1 cellular context compared by ENCODE assay signal in genomic region chr14:29353473-29353872, GRCh38.
TF ChIP-seq lines count a peak whose summit lies in the region.

No MANE protein-coding gene starts in this region.

TF ChIP-seq in HepG2, 621 proteins besides CTCF, POLR2A, EP300 and RAD21 (continued from another document):
- TF ChIP-seq, protein P1, sequence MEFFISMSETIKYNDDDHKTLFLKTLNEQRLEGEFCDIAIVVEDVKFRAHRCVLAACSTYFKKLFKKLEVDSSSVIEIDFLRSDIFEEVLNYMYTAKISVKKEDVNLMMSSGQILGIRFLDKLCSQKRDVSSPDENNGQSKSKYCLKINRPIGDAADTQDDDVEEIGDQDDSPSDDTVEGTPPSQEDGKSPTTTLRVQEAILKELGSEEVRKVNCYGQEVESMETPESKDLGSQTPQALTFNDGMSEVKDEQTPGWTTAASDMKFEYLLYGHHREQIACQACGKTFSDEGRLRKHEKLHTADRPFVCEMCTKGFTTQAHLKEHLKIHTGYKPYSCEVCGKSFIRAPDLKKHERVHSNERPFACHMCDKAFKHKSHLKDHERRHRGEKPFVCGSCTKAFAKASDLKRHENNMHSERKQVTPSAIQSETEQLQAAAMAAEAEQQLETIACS (CRISPR knock-in tag; IDR thresholded peaks at IDR 0.05), result no peak
- TF ChIP-seq MZF1 (CRISPR knock-in tag; IDR thresholded peaks at IDR 0.05; ENCODE audit: borderline replicate concordance) (no peak), LCORL (IDR thresholded peaks at IDR 0.05) (no peak), LCORL (CRISPR knock-in tag; IDR thresholded peaks at IDR 0.05) (no peak)
TF ChIP-seq in HepG2: peak in this region for 2.
